Comparison of ENCODE assay signal across 8 cellular contexts in the genomic region with DNA sequence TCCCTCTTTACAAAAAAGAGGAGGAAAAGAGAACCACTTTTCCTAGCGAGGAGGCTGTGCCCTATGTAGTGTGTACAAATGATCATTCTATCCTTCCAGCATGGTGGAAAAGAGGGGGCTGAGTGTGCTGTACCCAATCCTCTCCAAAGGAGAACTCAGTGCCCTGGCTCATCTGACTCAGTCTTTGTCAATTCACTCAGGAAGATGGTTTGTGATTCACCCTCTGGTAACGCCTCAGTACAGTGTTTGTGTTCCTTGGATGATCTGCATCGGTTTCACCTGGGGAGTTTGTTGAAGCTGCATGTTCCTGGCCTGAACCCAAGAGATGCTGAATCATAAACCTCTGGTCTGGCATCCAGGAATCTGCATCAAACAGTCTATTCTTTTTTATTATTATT. TPM values are rescaled to one million over a fixed set of nuclear protein-coding genes. Genes with fewer than 3 reads are reported as not detected.
DNase-seq lines count a peak whose midpoint lies in the region; ATAC-seq and TF ChIP-seq lines count a peak whose summit lies in the region.

No MANE protein-coding gene starts in this region.

- no peaks in the 10 kb centered on the region for H3K9me3 Mint-ChIP-seq in activated CD8-positive, alpha-beta T cell treated with anti-CD3 and anti-CD28 coated beads for 36 hours
- no peaks in the 10 kb centered on the region for H3K9me3 Mint-ChIP-seq in activated CD8-positive, alpha-beta T cell treated with anti-CD3 and anti-CD28 coated beads, Interleukin-2, amount 10 ng/mL, durations not matched to agents 7 days and 5 days (ENCODE audit: insufficient read depth)
- H3K9me3 Mint-ChIP-seq in endothelial cell (ENCODE audit: unreplicated experiment): no peaks in the 10 kb centered on the region

- CTCF ChIA-PET in activated CD8-positive, alpha-beta T cell treated with anti-CD3 and anti-CD28 coated beads for 36 hours (lab: Charles Lee): interaction anchor here (0.6 to 3.0 kb wide), 11 partner anchors 9 to 930 kb away, joined by 3 to 23 read pairs (median 3); partner anchors contain the start of gene ENOX1
- CTCF ChIA-PET in activated CD8-positive, alpha-beta T cell treated with anti-CD3 and anti-CD28 coated beads, Interleukin-2, amount 10 ng/mL, durations not matched to agents 7 days and 5 days (lab: Charles Lee): interaction anchor here (0.8 to 2.1 kb wide), 9 partner anchors 9 to 1209 kb away, joined by 3 to 15 read pairs (median 3); no protein-coding TSS in a partner anchor

- H3K4me1 Mint-ChIP-seq in activated CD8-positive, alpha-beta T cell treated with anti-CD3 and anti-CD28 coated beads for 36 hours (ENCODE audit: low read depth): peaks cover 2% of the 10 kb centered on the region
- H3K4me1 Mint-ChIP-seq in activated CD8-positive, alpha-beta T cell treated with anti-CD3 and anti-CD28 coated beads, Interleukin-2, amount 10 ng/mL, durations not matched to agents 7 days and 5 days (ENCODE audit: low read depth): no peaks in the 10 kb centered on the region
- H3K4me1 Mint-ChIP-seq in endothelial cell (ENCODE audit: unreplicated experiment): no peaks in the 10 kb centered on the region

- POLR2A ChIA-PET in activated CD8-positive, alpha-beta T cell treated with anti-CD3 and anti-CD28 coated beads for 36 hours (lab: Charles Lee): no interaction called here
- POLR2A ChIA-PET in activated CD8-positive, alpha-beta T cell treated with anti-CD3 and anti-CD28 coated beads, Interleukin-2, amount 10 ng/mL, durations not matched to agents 7 days and 5 days (lab: Charles Lee): no interaction called here

- H3K4me3 Mint-ChIP-seq in activated CD8-positive, alpha-beta T cell treated with anti-CD3 and anti-CD28 coated beads for 36 hours: no peak overlapping the region
- H3K4me3 Mint-ChIP-seq in activated CD8-positive, alpha-beta T cell treated with anti-CD3 and anti-CD28 coated beads, Interleukin-2, amount 10 ng/mL, durations not matched to agents 7 days and 5 days: no peak overlapping the region
- no peak overlapping the region for H3K4me3 Mint-ChIP-seq in endothelial cell (ENCODE audit: unreplicated experiment)

- H3K36me3 Mint-ChIP-seq in activated CD8-positive, alpha-beta T cell treated with anti-CD3 and anti-CD28 coated beads for 36 hours (ENCODE audit: low read depth): no peaks in the 10 kb centered on the region
- H3K36me3 Mint-ChIP-seq in activated CD8-positive, alpha-beta T cell treated with anti-CD3 and anti-CD28 coated beads, Interleukin-2, amount 10 ng/mL, durations not matched to agents 7 days and 5 days (ENCODE audit: low read depth): no peaks in the 10 kb centered on the region
- H3K36me3 Mint-ChIP-seq in endothelial cell (ENCODE audit: low read depth, unreplicated experiment): no peaks in the 10 kb centered on the region

- DNase-seq in activated CD8-positive, alpha-beta T cell treated with anti-CD3 and anti-CD28 coated beads for 36 hours: peak; percentile 24
- no peak for DNase-seq in activated CD8-positive, alpha-beta T cell treated with anti-CD3 and anti-CD28 coated beads, Interleukin-2, amount 10 ng/mL, durations not matched to agents 7 days and 5 days
- DNase-seq in SK-MEL-5 (ENCODE audit: low read depth, low spot score): peak; percentile 50
- peak; percentile 76 for DNase-seq in globus pallidus (ENCODE audit: low spot score)
- no peak for DNase-seq in stimulated activated naive CD8-positive, alpha-beta T cell treated with anti-CD3 and anti-CD28 coated beads, Interleukin-15, Interleukin-2, amounts not matched to agents 100 U/mL and 50 U/mL, for 24 hours
- no peak for DNase-seq in endothelial cell (ENCODE audit: low spot score)

- in situ Hi-C loops in SK-MEL-5 (cut with HindIII; ENCODE audit: low pct_unique_long_range_greater_than_20kb, low sequenced_read_pairs): loop anchor here (25.0 kb wide), 1 partner anchor 918 kb away; no protein-coding TSS in a partner anchor

- H3K27me3 Mint-ChIP-seq in activated CD8-positive, alpha-beta T cell treated with anti-CD3 and anti-CD28 coated beads for 36 hours: no peaks in the 10 kb centered on the region
- H3K27me3 Mint-ChIP-seq in activated CD8-positive, alpha-beta T cell treated with anti-CD3 and anti-CD28 coated beads, Interleukin-2, amount 10 ng/mL, durations not matched to agents 7 days and 5 days (ENCODE audit: low read depth): peaks cover 6% of the 10 kb centered on the region
- no peaks in the 10 kb centered on the region for H3K27me3 Mint-ChIP-seq in endothelial cell (ENCODE audit: unreplicated experiment)

- peak; percentile 74 for ATAC-seq in activated CD8-positive, alpha-beta T cell treated with anti-CD3 and anti-CD28 coated beads for 36 hours
- no peak for ATAC-seq in activated CD8-positive, alpha-beta T cell treated with anti-CD3 and anti-CD28 coated beads, Interleukin-2, amount 10 ng/mL, durations not matched to agents 7 days and 5 days
- peak; percentile 92 for ATAC-seq in stimulated activated naive CD8-positive, alpha-beta T cell treated with anti-CD3 and anti-CD28 coated beads, Interleukin-15, Interleukin-2, amounts not matched to agents 100 U/mL and 50 U/mL, for 24 hours
- ATAC-seq in HG03432 (IDR thresholded peaks at IDR 0.05; ENCODE audit: unreplicated experiment) (no peak), GM21447 (IDR thresholded peaks at IDR 0.05; ENCODE audit: unreplicated experiment) (no peak)

- TF ChIP-seq CTCF in activated CD8-positive, alpha-beta T cell treated with anti-CD3 and anti-CD28 coated beads for 36 hours (IDR thresholded peaks at IDR 0.05): no peak
- TF ChIP-seq CTCF in endothelial cell (IDR thresholded peaks at IDR 0.05; ENCODE audit: unreplicated experiment): no peak

- H3K27ac Mint-ChIP-seq in activated CD8-positive, alpha-beta T cell treated with anti-CD3 and anti-CD28 coated beads for 36 hours: no peak overlapping the region
- no peak overlapping the region for H3K27ac Mint-ChIP-seq in activated CD8-positive, alpha-beta T cell treated with anti-CD3 and anti-CD28 coated beads, Interleukin-2, amount 10 ng/mL, durations not matched to agents 7 days and 5 days
- H3K27ac Mint-ChIP-seq in endothelial cell (ENCODE audit: unreplicated experiment): no peak overlapping the region

- intact Hi-C loops in activated CD8-positive, alpha-beta T cell treated with anti-CD3 and anti-CD28 coated beads for 36 hours (cut with micrococcal nuclease): loop anchor here (10.0 kb wide), 1 partner anchor 720 kb away; no protein-coding TSS in a partner anchor

RNA-seq across cellular contexts. Expression of gene ENOX1, which starts 18.3 kb away (rescaled TPM):
- under 1 TPM; 0.09 TPM for total RNA-seq in activated CD8-positive, alpha-beta T cell treated with anti-CD3 and anti-CD28 coated beads for 36 hours
- total RNA-seq in activated CD8-positive, alpha-beta T cell treated with anti-CD3 and anti-CD28 coated beads, Interleukin-2, amount 10 ng/mL, durations not matched to agents 7 days and 5 days: under 1 TPM in 1 of 2 experiments, not detected in 1; 0.08 TPM
- 10.4 and 14.2 TPM in 2 replicates for total RNA-seq in SK-MEL-5 (2014; rRNA removed; shearing (Covaris generic))
- 16.2 and 22.6 TPM in 2 replicates for polyA plus RNA-seq in SK-MEL-5 (2015; cell fraction: cytosol; rRNA removed)
- 10.2 and 10.6 TPM in 2 replicates for polyA plus RNA-seq in SK-MEL-5 (2015; cell fraction: nucleus; rRNA removed)
- 1.7 TPM for total RNA-seq in endothelial cell (ENCODE audit: unreplicated experiment)

Comparison
In these comparisons a context has a peak if more than half of its experiments do, and no peak if none do; other contexts are left out.
1. ATAC-seq: peak in activated CD8-positive, alpha-beta T cell treated with anti-CD3 and anti-CD28 coated beads for 36 hours (single experiment) and stimulated activated naive CD8-positive, alpha-beta T cell treated with anti-CD3 and anti-CD28 coated beads, Interleukin-15, Interleukin-2, amounts not matched to agents 100 U/mL and 50 U/mL, for 24 hours (single experiment); none in activated CD8-positive, alpha-beta T cell treated with anti-CD3 and anti-CD28 coated beads, Interleukin-2, amount 10 ng/mL, durations not matched to agents 7 days and 5 days (single experiment), HG03432 (single experiment) and GM21447 (single experiment).
2. DNase-seq: peak in activated CD8-positive, alpha-beta T cell treated with anti-CD3 and anti-CD28 coated beads for 36 hours (single experiment), SK-MEL-5 (single experiment) and globus pallidus (single experiment); none in activated CD8-positive, alpha-beta T cell treated with anti-CD3 and anti-CD28 coated beads, Interleukin-2, amount 10 ng/mL, durations not matched to agents 7 days and 5 days (single experiment), stimulated activated naive CD8-positive, alpha-beta T cell treated with anti-CD3 and anti-CD28 coated beads, Interleukin-15, Interleukin-2, amounts not matched to agents 100 U/mL and 50 U/mL, for 24 hours (single experiment) and endothelial cell (single experiment).